Comparison of ENCODE assay signal across 26 cellular contexts in the genomic region with DNA sequence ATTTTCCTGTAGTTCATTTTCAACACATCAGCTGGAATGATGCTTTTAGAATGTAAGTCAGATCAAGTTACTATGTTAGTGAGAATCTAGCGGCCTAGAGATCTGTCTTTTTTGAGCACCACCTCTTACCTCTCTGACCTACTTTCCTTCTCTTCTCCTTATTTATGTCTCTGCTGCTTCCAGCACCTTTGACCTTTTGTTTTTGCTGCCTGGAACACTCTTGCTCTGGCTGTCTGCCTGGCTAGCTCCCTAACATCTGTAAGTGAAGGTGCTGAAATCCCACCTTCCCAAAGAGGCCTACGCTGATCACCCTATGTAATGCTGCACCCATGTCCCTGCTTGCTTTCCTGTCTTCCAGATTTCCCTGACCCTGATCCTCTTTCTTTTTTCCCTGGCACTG.
"Had no signal": no experiment of that assay in that cellular context is flagged by ENCODE, and none has a peak within 500 bp of the region (broad histone marks: within the 10 kb centered on the region; RNA-seq: fewer than 3 reads in every experiment).

No MANE protein-coding gene starts in this region.

- H3K4me3 Mint-ChIP-seq: dendritic cell treated with granulocyte-macrophage colony-stimulating factor and Interleukin-4, amounts not matched to agents 40 ng/mL and 50 ng/mL, for 4 days; endodermal cell; naive thymus-derived CD8-positive, alpha-beta T cell; nephron progenitor cell; stimulated activated effector memory CD8-positive, alpha-beta T cell treated with anti-CD3 and anti-CD28 coated beads, Interleukin-12 subunit alpha, Interleukin-12 subunit beta, amount 100 ng/mL, for 72 hours had no signal

- H3K4me1 Mint-ChIP-seq: endodermal cell; naive thymus-derived CD8-positive, alpha-beta T cell; stimulated activated effector memory CD8-positive, alpha-beta T cell treated with anti-CD3 and anti-CD28 coated beads, Interleukin-12 subunit alpha, Interleukin-12 subunit beta, amount 100 ng/mL, for 72 hours had no signal

- H3K36me3 ChIP-seq: gastroesophageal sphincter, heart left ventricle, left lung, sigmoid colon, stomach, tibial artery, upper lobe of left lung had no signal

- DNase-seq: cerebellar nuclear complex; effector CD8-positive, alpha-beta T cell; endodermal cell; foreskin keratinocyte; heart left ventricle; kidney; left lung; mesendoderm; naive thymus-derived CD8-positive, alpha-beta T cell; nephron progenitor cell; occipital lobe; sigmoid colon; stimulated activated CD4-positive, alpha-beta T cell treated with anti-CD3 and anti-CD28 coated beads, Interleukin-2, amount 100 ng/mL, for 24 hours; stimulated activated CD4-positive, alpha-beta T cell treated with anti-CD3 and anti-CD28 coated beads, Interleukin-4, amount 100 ng/mL, for 24 hours; stimulated activated naive CD4-positive, alpha-beta T cell treated with Interleukin-2 at 50 U/mL for 16 hours; stomach; tibial artery; upper lobe of left lung had no signal

- H3K27ac Mint-ChIP-seq: dendritic cell treated with granulocyte-macrophage colony-stimulating factor and Interleukin-4, amounts not matched to agents 40 ng/mL and 50 ng/mL, for 4 days; endodermal cell; naive thymus-derived CD8-positive, alpha-beta T cell; nephron progenitor cell; progenitor cell of endocrine pancreas; stimulated activated effector memory CD8-positive, alpha-beta T cell treated with anti-CD3 and anti-CD28 coated beads, Interleukin-12 subunit alpha, Interleukin-12 subunit beta, amount 100 ng/mL, for 72 hours had no signal

- H3K9me3 Mint-ChIP-seq: dendritic cell treated with granulocyte-macrophage colony-stimulating factor and Interleukin-4, amounts not matched to agents 40 ng/mL and 50 ng/mL, for 4 days; endodermal cell; naive thymus-derived CD8-positive, alpha-beta T cell; nephron progenitor cell; stimulated activated effector memory CD8-positive, alpha-beta T cell treated with anti-CD3 and anti-CD28 coated beads, Interleukin-12 subunit alpha, Interleukin-12 subunit beta, amount 100 ng/mL, for 72 hours had no signal

- H2AFZ ChIP-seq: hepatocyte, parathyroid adenoma had no signal

- ATAC-seq: esophagus mucosa; foreskin keratinocyte; gastroesophageal sphincter; heart left ventricle; left lung; naive thymus-derived CD8-positive, alpha-beta T cell; stimulated activated effector memory CD8-positive, alpha-beta T cell treated with anti-CD3 and anti-CD28 coated beads, Interleukin-12 subunit alpha, Interleukin-12 subunit beta, amount 100 ng/mL, for 72 hours had no signal

- H3K27me3 Mint-ChIP-seq: dendritic cell treated with granulocyte-macrophage colony-stimulating factor and Interleukin-4, amounts not matched to agents 40 ng/mL and 50 ng/mL, for 4 days; progenitor cell of endocrine pancreas had no signal

- H3K4me1 ChIP-seq: foreskin keratinocyte, gastroesophageal sphincter, left lung, parathyroid adenoma, sigmoid colon, upper lobe of left lung had no signal

- H3K27me3 ChIP-seq: foreskin keratinocyte, gastroesophageal sphincter, heart left ventricle, hepatocyte, left lung, sigmoid colon, stomach, tibial artery, upper lobe of left lung had no signal

- H3K9ac ChIP-seq: parathyroid adenoma had no signal

- H3K4me2 ChIP-seq: hepatocyte had no signal

- H3K36me3 Mint-ChIP-seq: naive thymus-derived CD8-positive, alpha-beta T cell; stimulated activated effector memory CD8-positive, alpha-beta T cell treated with anti-CD3 and anti-CD28 coated beads, Interleukin-12 subunit alpha, Interleukin-12 subunit beta, amount 100 ng/mL, for 72 hours had no signal

- H3K79me2 ChIP-seq: hepatocyte, parathyroid adenoma had no signal

- H3K9me3 ChIP-seq: gastroesophageal sphincter, heart left ventricle, left lung, sigmoid colon, stomach, tibial artery, upper lobe of left lung had no signal

- H3K4me3 ChIP-seq: gastroesophageal sphincter, heart left ventricle, hepatocyte, left lung, sigmoid colon, stomach, tibial artery, upper lobe of left lung had no signal

- H3K27ac ChIP-seq: epithelial cell of prostate, foreskin keratinocyte, gastroesophageal sphincter, heart left ventricle, hepatocyte, left lung, parathyroid adenoma, sigmoid colon, stomach, tibial artery, upper lobe of left lung had no signal
